16 cellular contexts compared by ENCODE assay signal in the genomic region with DNA sequence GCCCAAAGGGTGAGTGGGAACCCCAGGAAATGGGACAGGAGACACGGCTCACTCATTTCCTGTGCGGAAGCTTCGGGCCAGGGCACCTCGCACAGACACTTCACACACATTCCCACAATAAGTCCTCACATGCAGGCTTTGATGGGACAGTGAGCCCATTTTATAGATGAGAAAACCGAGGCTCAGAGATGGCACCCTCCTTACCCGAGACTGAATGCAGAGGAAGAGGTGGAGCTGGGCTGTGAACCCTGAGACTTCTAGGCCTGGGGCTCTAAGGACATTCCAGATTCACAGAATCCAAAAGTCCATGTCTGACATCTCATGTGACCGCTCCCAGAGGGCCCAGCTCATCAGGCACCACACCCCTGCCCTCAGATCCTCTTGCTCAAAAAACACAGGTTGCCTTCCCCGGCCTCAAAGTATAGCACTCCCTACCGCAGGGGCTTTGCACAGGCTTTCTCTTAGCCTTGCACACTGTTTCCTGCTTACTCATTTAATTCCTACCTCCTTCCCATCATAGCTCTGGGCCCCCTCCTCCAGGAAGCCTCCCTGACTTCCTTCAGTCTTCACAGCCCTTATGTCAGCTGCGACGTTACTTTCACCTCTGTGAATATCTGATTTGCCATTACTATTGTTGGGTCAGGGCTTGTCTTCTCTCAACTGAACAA. TPM values are rescaled to one million over a fixed set of nuclear protein-coding genes. Genes with fewer than 3 reads are reported as not detected.
DNase-seq lines count a peak whose midpoint lies in the region; ATAC-seq, FAIRE-seq and TF ChIP-seq lines count a peak whose summit lies in the region.
"Had no signal": no experiment of that assay in that cellular context is flagged by ENCODE, and none has a peak within 500 bp of the region (broad histone marks: within the 10 kb centered on the region; RNA-seq: fewer than 3 reads in every experiment).

No MANE protein-coding gene starts in this region.

- CTCF ChIA-PET in activated CD4-positive, alpha-beta memory T cell treated with anti-CD3 and anti-CD28 coated beads for 36 hours (lab: Charles Lee), result interaction anchor here (0.8 kb wide), 1 partner anchor 116 kb away, joined by 3 read pairs; no protein-coding TSS in a partner anchor
- CTCF ChIA-PET in activated CD4-positive, alpha-beta memory T cell treated with anti-CD3 and anti-CD28 coated beads, Interleukin-2, amount 10 ng/mL, durations not matched to agents 7 days and 5 days (lab: Charles Lee), result no interaction called here
- CTCF ChIA-PET in activated B cell treated with CpG ODN at 0.5 μM for 24 hours (lab: Charles Lee), result no interaction called here

- peak; percentile 45 for DNase-seq in activated CD4-positive, alpha-beta memory T cell treated with anti-CD3 and anti-CD28 coated beads for 36 hours
- no peak for DNase-seq in activated CD4-positive, alpha-beta memory T cell treated with anti-CD3 and anti-CD28 coated beads, Interleukin-2, amount 10 ng/mL, durations not matched to agents 7 days and 5 days
- DNase-seq in Daoy (ENCODE audit: low read depth) (peak; percentile 21), activated B cell treated with CpG ODN at 0.5 μM for 24 hours (no peak), islet precursor cell (no peak), RCC 7860 (ENCODE audit: low spot score) (no peak)
- no peak for DNase-seq in naive thymus-derived CD8-positive, alpha-beta T cell
- DNase-seq in T-helper 2 cell treated with Interferon-gamma antibody and Interleukin-4, amounts not matched to agents 5 μg/mL and 100 μg/mL, for 36 hours (ENCODE audit: low spot score), result no peak
- DNase-seq: 8988T, DMS79 treated with DMSO at 0.1 percent for 48 hours, GF-D8, Karpas-422, NCI-H187 treated with DMSO at 0.1 percent for 48 hours, NCI-H774, SIG-M5 had no signal

- H3K4me3 Mint-ChIP-seq in activated CD4-positive, alpha-beta memory T cell treated with anti-CD3 and anti-CD28 coated beads for 36 hours, result no peak overlapping the region
- no peak overlapping the region for H3K4me3 Mint-ChIP-seq in activated CD4-positive, alpha-beta memory T cell treated with anti-CD3 and anti-CD28 coated beads, Interleukin-2, amount 10 ng/mL, durations not matched to agents 7 days and 5 days
- no peak overlapping the region for H3K4me3 Mint-ChIP-seq in activated B cell treated with CpG ODN at 0.5 μM for 24 hours
- H3K4me3 Mint-ChIP-seq in naive thymus-derived CD8-positive, alpha-beta T cell, result peak overlapping the region in 3 of 10 donors; percentile 37 to 49 (median 48)
- H3K4me3 Mint-ChIP-seq in T-helper 2 cell treated with Interferon-gamma antibody and Interleukin-4, amounts not matched to agents 5 μg/mL and 100 μg/mL, for 36 hours, result no peak overlapping the region

- intact Hi-C loops in activated CD4-positive, alpha-beta memory T cell treated with anti-CD3 and anti-CD28 coated beads for 36 hours (cut with micrococcal nuclease), result no loop called here
- intact Hi-C loops in activated B cell treated with CpG ODN at 0.5 μM for 24 hours (cut with micrococcal nuclease), result no loop called here

- no peaks in the 10 kb centered on the region for H3K36me3 Mint-ChIP-seq in activated CD4-positive, alpha-beta memory T cell treated with anti-CD3 and anti-CD28 coated beads for 36 hours
- H3K36me3 Mint-ChIP-seq in activated CD4-positive, alpha-beta memory T cell treated with anti-CD3 and anti-CD28 coated beads, Interleukin-2, amount 10 ng/mL, durations not matched to agents 7 days and 5 days (ENCODE audit: low read depth), result peaks cover 8% of the 10 kb centered on the region
- H3K36me3 Mint-ChIP-seq in activated B cell treated with CpG ODN at 0.5 μM for 24 hours (ENCODE audit: low read depth), result no peaks in the 10 kb centered on the region
- no peaks in the 10 kb centered on the region for H3K36me3 Mint-ChIP-seq in naive thymus-derived CD8-positive, alpha-beta T cell
- peaks cover 2% of the 10 kb centered on the region for H3K36me3 Mint-ChIP-seq in T-helper 2 cell treated with Interferon-gamma antibody and Interleukin-4, amounts not matched to agents 5 μg/mL and 100 μg/mL, for 36 hours (ENCODE audit: low read depth)

- TF ChIP-seq CTCF in activated B cell treated with CpG ODN at 0.5 μM for 24 hours (IDR thresholded peaks at IDR 0.05), result no peak

- peaks cover 43% of the 10 kb centered on the region for H3K4me1 Mint-ChIP-seq in activated CD4-positive, alpha-beta memory T cell treated with anti-CD3 and anti-CD28 coated beads for 36 hours (ENCODE audit: low read depth)
- H3K4me1 Mint-ChIP-seq in activated CD4-positive, alpha-beta memory T cell treated with anti-CD3 and anti-CD28 coated beads, Interleukin-2, amount 10 ng/mL, durations not matched to agents 7 days and 5 days, result peaks cover 45% of the 10 kb centered on the region
- peaks cover 7% of the 10 kb centered on the region for H3K4me1 Mint-ChIP-seq in activated B cell treated with CpG ODN at 0.5 μM for 24 hours
- H3K4me1 Mint-ChIP-seq in naive thymus-derived CD8-positive, alpha-beta T cell, result peaks cover 36 to 64% (median 51%) of the 10 kb centered on the region in 4 donors
- peaks cover 15% of the 10 kb centered on the region for H3K4me1 Mint-ChIP-seq in T-helper 2 cell treated with Interferon-gamma antibody and Interleukin-4, amounts not matched to agents 5 μg/mL and 100 μg/mL, for 36 hours (ENCODE audit: low read depth)

- H3K9me3 Mint-ChIP-seq in activated CD4-positive, alpha-beta memory T cell treated with anti-CD3 and anti-CD28 coated beads for 36 hours, result no peaks in the 10 kb centered on the region
- H3K9me3 Mint-ChIP-seq in activated CD4-positive, alpha-beta memory T cell treated with anti-CD3 and anti-CD28 coated beads, Interleukin-2, amount 10 ng/mL, durations not matched to agents 7 days and 5 days, result peaks cover 4% of the 10 kb centered on the region
- H3K9me3 Mint-ChIP-seq in activated B cell treated with CpG ODN at 0.5 μM for 24 hours, result no peaks in the 10 kb centered on the region
- no peaks in the 10 kb centered on the region for H3K9me3 Mint-ChIP-seq in naive thymus-derived CD8-positive, alpha-beta T cell
- no peaks in the 10 kb centered on the region for H3K9me3 Mint-ChIP-seq in T-helper 2 cell treated with Interferon-gamma antibody and Interleukin-4, amounts not matched to agents 5 μg/mL and 100 μg/mL, for 36 hours

- ATAC-seq in activated B cell treated with CpG ODN at 0.5 μM for 24 hours (ENCODE audit: low read depth), result no peak
- no peak for ATAC-seq in naive thymus-derived CD8-positive, alpha-beta T cell

- no peaks in the 10 kb centered on the region for H3K27me3 Mint-ChIP-seq in activated CD4-positive, alpha-beta memory T cell treated with anti-CD3 and anti-CD28 coated beads for 36 hours
- no peaks in the 10 kb centered on the region for H3K27me3 Mint-ChIP-seq in activated CD4-positive, alpha-beta memory T cell treated with anti-CD3 and anti-CD28 coated beads, Interleukin-2, amount 10 ng/mL, durations not matched to agents 7 days and 5 days
- peaks cover 18% of the 10 kb centered on the region for H3K27me3 Mint-ChIP-seq in activated B cell treated with CpG ODN at 0.5 μM for 24 hours
- no peaks in the 10 kb centered on the region for H3K27me3 Mint-ChIP-seq in naive thymus-derived CD8-positive, alpha-beta T cell
- no peaks in the 10 kb centered on the region for H3K27me3 Mint-ChIP-seq in T-helper 2 cell treated with Interferon-gamma antibody and Interleukin-4, amounts not matched to agents 5 μg/mL and 100 μg/mL, for 36 hours (ENCODE audit: low read depth)

- POLR2A ChIA-PET in activated CD4-positive, alpha-beta memory T cell treated with anti-CD3 and anti-CD28 coated beads for 36 hours (lab: Charles Lee), result interaction anchor here (1.2 kb wide), 1 partner anchor 237 kb away, joined by 3 read pairs; the partner anchor contains the start of gene NDUFA6
- POLR2A ChIA-PET in activated CD4-positive, alpha-beta memory T cell treated with anti-CD3 and anti-CD28 coated beads, Interleukin-2, amount 10 ng/mL, durations not matched to agents 7 days and 5 days (lab: Charles Lee), result interaction anchor here (1.0 to 1.3 kb wide), 4 partner anchors 8 to 105 kb away, joined by 3 read pairs; no protein-coding TSS in a partner anchor
- POLR2A ChIA-PET in activated B cell treated with CpG ODN at 0.5 μM for 24 hours (lab: Charles Lee), result no interaction called here
- POLR2A ChIA-PET in naive thymus-derived CD8-positive, alpha-beta T cell (lab: Charles Lee), result interaction anchor here (1.2 to 1.4 kb wide), 2 partner anchors 12 kb away, joined by 3 read pairs; no protein-coding TSS in a partner anchor

- FAIRE-seq in RCC 7860 (lab: Jason Lieb, UNC), result no peak
- FAIRE-seq: H54 had no signal

- H3K27ac Mint-ChIP-seq in activated CD4-positive, alpha-beta memory T cell treated with anti-CD3 and anti-CD28 coated beads for 36 hours, result no peak overlapping the region
- no peak overlapping the region for H3K27ac Mint-ChIP-seq in activated CD4-positive, alpha-beta memory T cell treated with anti-CD3 and anti-CD28 coated beads, Interleukin-2, amount 10 ng/mL, durations not matched to agents 7 days and 5 days
- H3K27ac Mint-ChIP-seq in activated B cell treated with CpG ODN at 0.5 μM for 24 hours, result peak overlapping the region; percentile 1
- H3K27ac Mint-ChIP-seq in naive thymus-derived CD8-positive, alpha-beta T cell, result peak overlapping the region in 6 of 10 donors; percentile 19 to 84 (median 52)
- no peak overlapping the region for H3K27ac Mint-ChIP-seq in T-helper 2 cell treated with Interferon-gamma antibody and Interleukin-4, amounts not matched to agents 5 μg/mL and 100 μg/mL, for 36 hours

RNA-seq across cellular contexts. Expression of gene TCF20, which starts 57.1 kb away (rescaled TPM):
- total RNA-seq in activated CD4-positive, alpha-beta memory T cell treated with anti-CD3 and anti-CD28 coated beads for 36 hours, result 10 to 100 TPM; 69.6 to 71.6 TPM
- 10 to 100 TPM; 73.2 to 77.3 TPM for total RNA-seq in activated CD4-positive, alpha-beta memory T cell treated with anti-CD3 and anti-CD28 coated beads, Interleukin-2, amount 10 ng/mL, durations not matched to agents 7 days and 5 days
- total RNA-seq in Daoy (2014; rRNA removed; shearing (Covaris generic)), result 24.3 and 29.7 TPM in 2 replicates
- 52.0 and 62.1 TPM in 2 replicates for total RNA-seq in activated B cell treated with CpG ODN at 0.5 μM for 24 hours
- total RNA-seq in naive thymus-derived CD8-positive, alpha-beta T cell, result 100 to 1,000 TPM in 1 of 2 experiments, 10 to 100 TPM in 1; 98.2 to 109 TPM
- 1 to 10 TPM; 1.3 to 3.4 (median 2.4) TPM for polyA plus RNA-seq in naive thymus-derived CD8-positive, alpha-beta T cell

Comparison
In these comparisons a context has a peak if more than half of its experiments do, and no peak if none do; other contexts are left out.
1. DNase-seq: peak in activated CD4-positive, alpha-beta memory T cell treated with anti-CD3 and anti-CD28 coated beads for 36 hours (single experiment) and Daoy (single experiment); none in activated CD4-positive, alpha-beta memory T cell treated with anti-CD3 and anti-CD28 coated beads, Interleukin-2, amount 10 ng/mL, durations not matched to agents 7 days and 5 days (single experiment), activated B cell treated with CpG ODN at 0.5 μM for 24 hours (single experiment), naive thymus-derived CD8-positive, alpha-beta T cell (0 of 10), islet precursor cell (single experiment), RCC 7860 (single experiment) and T-helper 2 cell treated with Interferon-gamma antibody and Interleukin-4, amounts not matched to agents 5 μg/mL and 100 μg/mL, for 36 hours (single experiment).
2. H3K27ac Mint-ChIP-seq: peak in activated B cell treated with CpG ODN at 0.5 μM for 24 hours (single experiment) and naive thymus-derived CD8-positive, alpha-beta T cell (6 of 10); none in activated CD4-positive, alpha-beta memory T cell treated with anti-CD3 and anti-CD28 coated beads for 36 hours (single experiment), activated CD4-positive, alpha-beta memory T cell treated with anti-CD3 and anti-CD28 coated beads, Interleukin-2, amount 10 ng/mL, durations not matched to agents 7 days and 5 days (single experiment) and T-helper 2 cell treated with Interferon-gamma antibody and Interleukin-4, amounts not matched to agents 5 μg/mL and 100 μg/mL, for 36 hours (single experiment).